In the genomic region with DNA sequence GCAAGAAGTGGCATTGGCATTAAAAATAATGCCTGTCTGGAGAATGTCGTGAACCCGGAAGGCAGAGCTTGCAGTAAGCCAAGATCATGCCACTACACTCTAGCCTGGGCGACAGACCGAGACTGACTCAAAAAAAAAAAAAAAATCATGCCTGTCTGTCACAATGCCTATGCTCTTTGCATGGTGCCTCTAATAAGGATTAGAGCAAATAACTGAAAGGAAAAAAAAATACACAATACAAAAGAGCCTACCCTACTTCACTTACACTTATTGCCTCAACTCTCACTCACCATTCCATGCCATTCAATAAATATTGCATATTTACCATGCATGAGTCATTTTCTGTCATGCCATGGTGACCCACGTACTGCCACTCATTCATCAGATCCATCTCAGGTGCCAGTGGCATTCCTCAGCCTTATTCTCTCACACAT, we compare ENCODE assay signal across 1 cellular context.
TF ChIP-seq lines count a peak whose summit lies in the region.

No MANE protein-coding gene starts in this region.

TF ChIP-seq in HepG2, 621 proteins besides CTCF, POLR2A, EP300 and RAD21:
- TF ChIP-seq, protein P1, sequence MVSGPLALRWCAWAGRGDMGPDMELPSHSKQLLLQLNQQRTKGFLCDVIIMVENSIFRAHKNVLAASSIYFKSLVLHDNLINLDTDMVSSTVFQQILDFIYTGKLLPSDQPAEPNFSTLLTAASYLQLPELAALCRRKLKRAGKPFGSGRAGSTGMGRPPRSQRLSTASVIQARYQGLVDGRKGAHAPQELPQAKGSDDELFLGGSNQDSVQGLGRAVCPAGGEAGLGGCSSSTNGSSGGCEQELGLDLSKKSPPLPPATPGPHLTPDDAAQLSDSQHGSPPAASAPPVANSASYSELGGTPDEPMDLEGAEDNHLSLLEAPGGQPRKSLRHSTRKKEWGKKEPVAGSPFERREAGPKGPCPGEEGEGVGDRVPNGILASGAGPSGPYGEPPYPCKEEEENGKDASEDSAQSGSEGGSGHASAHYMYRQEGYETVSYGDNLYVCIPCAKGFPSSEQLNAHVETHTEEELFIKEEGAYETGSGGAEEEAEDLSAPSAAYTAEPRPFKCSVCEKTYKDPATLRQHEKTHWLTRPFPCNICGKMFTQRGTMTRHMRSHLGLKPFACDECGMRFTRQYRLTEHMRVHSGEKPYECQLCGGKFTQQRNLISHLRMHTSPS (CRISPR knock-in tag; IDR thresholded peaks at IDR 0.05; ENCODE audit: low read depth): peak; percentile 32; the same call in 1 of the 2 replicates
- no peak for TF ChIP-seq SRY (CRISPR knock-in tag; IDR thresholded peaks at IDR 0.05)
- peak; percentile 77 for TF ChIP-seq FOSL2 (CRISPR knock-in tag; IDR thresholded peaks at IDR 0.05)
- no peak for TF ChIP-seq ZNF33A (CRISPR knock-in tag; IDR thresholded peaks at IDR 0.05; ENCODE audit: borderline replicate concordance)
